In the genomic region with DNA sequence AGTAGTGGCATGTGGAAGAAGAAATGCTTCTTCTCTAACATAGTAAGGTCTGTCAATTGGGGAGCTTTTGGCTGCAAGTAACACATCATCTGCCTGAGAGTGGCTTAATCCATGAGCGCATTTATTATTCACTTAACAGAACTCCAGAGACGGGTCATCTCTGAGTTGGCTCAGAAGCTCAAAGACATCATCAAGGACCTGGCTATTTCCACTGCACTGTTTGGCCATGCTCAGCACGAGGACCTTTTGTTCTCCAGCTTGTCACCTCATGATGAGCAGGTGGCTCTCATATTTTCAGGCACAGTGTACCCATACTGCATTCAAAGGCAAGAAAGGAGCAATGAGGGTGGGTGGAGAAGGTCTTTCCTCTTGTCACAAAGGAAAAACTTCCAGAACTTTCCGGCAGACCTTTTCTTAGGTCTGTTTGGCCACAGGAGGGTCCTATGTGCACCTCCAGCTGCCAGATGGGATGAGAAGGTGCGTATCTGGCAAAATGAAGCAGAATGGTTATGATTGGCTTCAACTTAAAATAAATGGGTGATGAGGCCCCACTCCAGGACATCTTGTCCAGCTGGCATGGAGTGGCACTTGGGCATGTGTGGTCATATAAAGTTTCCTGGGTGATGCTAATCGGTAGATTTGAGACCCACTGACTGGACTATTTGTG, we compare ENCODE assay signal across 20 cellular contexts. TPM values are rescaled to one million over a fixed set of nuclear protein-coding genes. Genes with fewer than 3 reads are reported as not detected.
DNase-seq lines count a peak whose midpoint lies in the region; ATAC-seq, FAIRE-seq and TF ChIP-seq lines count a peak whose summit lies in the region.
"Had no signal": no experiment of that assay in that cellular context is flagged by ENCODE, and none has a peak within 500 bp of the region (broad histone marks: within the 10 kb centered on the region; RNA-seq: fewer than 3 reads in every experiment).

No MANE protein-coding gene starts in this region.

- BruUV-seq in PC-9 (replicated peaks; lab: Mats Ljungman, UMichigan) = no TSS peak
- BruUV-seq in K562 (replicated peaks; lab: Mats Ljungman, UMichigan) = no TSS peak

- ATAC-seq in K562 (no peak), left lobe of liver (no peak), HG03095 (IDR thresholded peaks at IDR 0.05; ENCODE audit: unreplicated experiment) (no peak)

- TF ChIP-seq EP300 in K562 (IDR thresholded peaks at IDR 0.05; ENCODE audit: low read length) = no peak

- H3F3A ChIP-seq in PC-9 (ENCODE audit: insufficient read depth, low read depth) (peaks cover 18% of the 10 kb centered on the region), smooth muscle cell (ENCODE audit: low read depth) (no peaks in the 10 kb centered on the region)

- CTCF ChIA-PET in PC-9 (lab: Charles Lee) = no interaction called here
- CTCF ChIA-PET in K562 (lab: Yijun Ruan, JAX; ENCODE audit: low intra/inter-chr PET ratio) = no interaction called here

- no peak overlapping the region for H2AFZ ChIP-seq in PC-9
- no peak overlapping the region for H2AFZ ChIP-seq in K562 (ENCODE audit: low read depth, low read length)
- no peak overlapping the region for H2AFZ ChIP-seq in smooth muscle cell (ENCODE audit: low read depth)

- H4K20me1 ChIP-seq in PC-9 (ENCODE audit: insufficient read depth) (no peaks in the 10 kb centered on the region), K562 (replicated peaks; ENCODE audit: control insufficient read depth, insufficient read depth, low read length) (no peaks in the 10 kb centered on the region), smooth muscle cell (ENCODE audit: low read depth) (no peaks in the 10 kb centered on the region)

- H3K27ac ChIP-seq in PC-9 (no peak overlapping the region), K562 (ENCODE audit: extremely low read depth, low read depth, low read length) (no peak overlapping the region), smooth muscle cell (ENCODE audit: low read depth) (no peak overlapping the region)
- H3K27ac ChIP-seq: C4-2B, Peyer's patch, SJSA1 had no signal

- FAIRE-seq in K562 (lab: Jason Lieb, UNC) (no peak), frontal cortex (lab: Jason Lieb, UNC) (no peak)
- FAIRE-seq: D721Med, GM12892, GM18507 had no signal

- no peak overlapping the region for H3K9ac ChIP-seq in K562 (ENCODE audit: insufficient read depth in 1 of 2, low read depth in 2 of 2, low read length in 2 of 2)
- H3K9ac ChIP-seq in smooth muscle cell (ENCODE audit: low read depth) = no peak overlapping the region

- no peaks in the 10 kb centered on the region for H3K79me2 ChIP-seq in PC-9 (ENCODE audit: low read depth)
- H3K79me2 ChIP-seq in K562 (ENCODE audit: control insufficient read depth, insufficient read depth, low read length) = no peaks in the 10 kb centered on the region
- no peaks in the 10 kb centered on the region for H3K79me2 ChIP-seq in smooth muscle cell (ENCODE audit: low read depth)

- H3K9me2 ChIP-seq in PC-9 (ENCODE audit: insufficient read depth) = no peaks in the 10 kb centered on the region

- H3K9me3 ChIP-seq in PC-9 (ENCODE audit: insufficient read depth, low read depth) = no peaks in the 10 kb centered on the region
- no peaks in the 10 kb centered on the region for H3K9me3 ChIP-seq in K562 (replicated peaks; ENCODE audit: control insufficient read depth, insufficient read depth, low read depth, low read length)
- H3K9me3 ChIP-seq in smooth muscle cell (replicated peaks; ENCODE audit: low read depth) = no peaks in the 10 kb centered on the region
- H3K9me3 ChIP-seq: Peyer's patch, SJSA1 had no signal

- H3K36me3 ChIP-seq in PC-9 (ENCODE audit: low read depth) (no peaks in the 10 kb centered on the region), K562 (ENCODE audit: control insufficient read depth, insufficient read depth, low read length) (no peaks in the 10 kb centered on the region), smooth muscle cell (ENCODE audit: low read depth) (no peaks in the 10 kb centered on the region)
- H3K36me3 ChIP-seq: Peyer's patch, SJSA1 had no signal

- in situ Hi-C loops in K562 (cut with MboI) = no loop called here

- H3K4me1 ChIP-seq in PC-9 (replicated peaks; ENCODE audit: insufficient read depth) (peaks cover 19% of the 10 kb centered on the region), K562 (replicated peaks in 1 of 2; ENCODE audit: control insufficient read depth in 2 of 2, insufficient read depth in 2 of 2, low read length in 2 of 2) (no peaks in the 10 kb centered on the region), smooth muscle cell (ENCODE audit: low read depth) (no peaks in the 10 kb centered on the region)
- H3K4me1 ChIP-seq: Peyer's patch, SJSA1 had no signal

- WGBS in K562 (ENCODE audit: insufficient coverage, low coverage, missing lambda C conversion rate) = 0% methylated on average over 6 of the region's 6 CpGs
- WGBS in smooth muscle cell (ENCODE audit: low lambda C conversion rate) = 82% methylated on average over 6 of the region's 6 CpGs

- TF ChIP-seq CTCF in PC-9 (conservative IDR thresholded peaks at IDR 0.05) (no peak), K562 (IDR thresholded peaks at IDR 0.05 in 2 of 3, conservative IDR thresholded peaks at IDR 0.05 in 1 of 3; ENCODE audit: insufficient read depth in 2 of 3, low read depth in 1 of 3, low read length in 3 of 3) (no peak), smooth muscle cell (IDR thresholded peaks at IDR 0.05; ENCODE audit: borderline replicate concordance, insufficient read depth, poor library complexity, severe bottlenecking) (no peak)

- intact Hi-C loops in PC-9 (cut with micrococcal nuclease; ENCODE audit: unreplicated experiment) (no loop called here), K562 (cut with micrococcal nuclease) (no loop called here)

- H3K27me3 ChIP-seq in PC-9 (ENCODE audit: insufficient read depth, low read depth) (0 out of 2 replicates have a peak, but pooled peaks cover 7% of the 10 kb centered on the region), K562 (ENCODE audit: control insufficient read depth in 2 of 2, insufficient read depth in 2 of 2, low read length in 2 of 2) (peaks cover 42 to 57% of the 10 kb centered on the region in 2 experiments), smooth muscle cell (ENCODE audit: low read depth) (no peaks in the 10 kb centered on the region)
- H3K27me3 ChIP-seq: Peyer's patch had no signal

- no peak overlapping the region for H3K4me3 ChIP-seq in PC-9
- H3K4me3 ChIP-seq in K562 = no peak overlapping the region
- no peak overlapping the region for H3K4me3 ChIP-seq in smooth muscle cell
- H3K4me3 ChIP-seq: Peyer's patch, SJSA1 had no signal

- DNase-seq in PC-9 (no peak), K562 (ENCODE audit: extremely low read depth in 1 of 4, low spot score in 3 of 4) (no peak), left lobe of liver (ENCODE audit: low spot score) (peak; percentile 21), ureter (ENCODE audit: low spot score) (peak; percentile 15), frontal cortex (ENCODE audit: low spot score in 2 of 2) (no peak), smooth muscle cell (lab: John Stamatoyannopoulos, UW; ENCODE audit: unreplicated experiment) (no peak)
- DNase-seq: AML-193, GOT3, NCI-H1417, NCI-H1930, NCI-H345, NCI-H526 treated with DMSO at 0.1 percent for 48 hours had no signal

- H3K4me2 ChIP-seq in PC-9 (peak overlapping the region; percentile 8), K562 (ENCODE audit: insufficient read depth, low read length) (no peak overlapping the region), smooth muscle cell (no peak overlapping the region)

- no peak for TF ChIP-seq RAD21 in K562 (CRISPR knock-in tag; conservative IDR thresholded peaks at IDR 0.05 in 1 of 2, IDR thresholded peaks at IDR 0.05 in 1 of 2)

- no peak for TF ChIP-seq POLR2A in K562 (conservative IDR thresholded peaks at IDR 0.05)

- no peaks in the 10 kb centered on the region for H3K9me1 ChIP-seq in K562 (ENCODE audit: control insufficient read depth, insufficient read depth, low read length)

- POLR2A ChIA-PET in PC-9 (lab: Charles Lee; ENCODE audit: unreplicated experiment) = no interaction called here
- POLR2A ChIA-PET in K562 (lab: Yijun Ruan, JAX) = interaction anchor here (1.1 kb wide), 1 partner anchor 10 kb away, joined by 6 read pairs; no protein-coding TSS in a partner anchor

TF ChIP-seq in K562, 482 proteins besides CTCF, POLR2A, EP300 and RAD21 (continues in another document):
- TF ChIP-seq, protein P1, sequence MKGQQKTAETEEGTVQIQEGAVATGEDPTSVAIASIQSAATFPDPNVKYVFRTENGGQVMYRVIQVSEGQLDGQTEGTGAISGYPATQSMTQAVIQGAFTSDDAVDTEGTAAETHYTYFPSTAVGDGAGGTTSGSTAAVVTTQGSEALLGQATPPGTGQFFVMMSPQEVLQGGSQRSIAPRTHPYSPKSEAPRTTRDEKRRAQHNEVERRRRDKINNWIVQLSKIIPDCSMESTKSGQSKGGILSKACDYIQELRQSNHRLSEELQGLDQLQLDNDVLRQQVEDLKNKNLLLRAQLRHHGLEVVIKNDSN (CRISPR knock-in tag; IDR thresholded peaks at IDR 0.05) = no peak

RNA-seq across cellular contexts. Expression of a gene that starts 55.6 kb away (rescaled TPM):
- total RNA-seq in PC-9 (2021) (not detected in 2 replicates), K562 (2014; rRNA removed) (not detected in 2 replicates), K562 (2014; rRNA removed; fragmentation: Illumina TruSeq; extraction: Trizol) (not detected in 2 replicates), K562 (2015; rRNA removed; fragmentation: Illumina TruSeq; extraction: Trizol) (not detected in 2 replicates), K562 (2021) (0.09 TPM in 1 of 2 replicates, not detected in the other), left lobe of liver (17.1 TPM), ureter (23.2 TPM), frontal cortex (1.6 TPM), smooth muscle cell (0.27 TPM in 1 of 2 replicates, not detected in the other)
- not detected in 2 replicates for total RNA-seq in K562 (2011; cell fraction: chromatin; rRNA removed; ENCODE audit: low replicate concordance)
- not detected in 2 replicates for total RNA-seq in K562 (2011; cell fraction: nucleolus; rRNA removed)
- total RNA-seq in K562 (2011; cell fraction: nucleoplasm; rRNA removed) = not detected in 2 replicates
- polyA plus RNA-seq in K562 (2011; rRNA removed) (not detected in 2 replicates), K562 (2014; fragmentation: Illumina TruSeq; extraction: Trizol) (not detected in 2 replicates), K562 (2014; fragmentation: Nextera tagmentation; extraction: Ambion mirVana) (not detected), K562 (2014; rRNA removed) (not detected in 2 replicates), smooth muscle cell (0.20 TPM in 1 of 2 replicates, not detected in the other)
- not detected in 2 replicates for polyA plus RNA-seq in K562 (2011; cell fraction: cytosol; rRNA removed)
- polyA plus RNA-seq in K562 (2011; cell fraction: nucleus; rRNA removed) = not detected in 2 replicates
- 0.03 TPM in 1 of 2 replicates, not detected in the other for polyA plus RNA-seq in K562 (2012)
- polyA minus RNA-seq in K562 (2011; rRNA and poly(A)+ RNA removed) = not detected in 2 replicates
- not detected in 2 replicates for polyA minus RNA-seq in K562 (2011; cell fraction: cytosol; rRNA and poly(A)+ RNA removed)
- polyA minus RNA-seq in K562 (2011; cell fraction: nucleus; rRNA and poly(A)+ RNA removed) = not detected in 2 replicates
- total RNA-seq: M059J, SJSA1 had no signal

Comparison
In these comparisons a context has a peak if more than half of its experiments do, and no peak if none do; other contexts are left out.
1. DNase-seq: peak in left lobe of liver (single experiment) and ureter (single experiment); none in PC-9 (0 of 2), K562 (0 of 4), frontal cortex (0 of 2) and smooth muscle cell (single experiment).